In the genomic region with DNA sequence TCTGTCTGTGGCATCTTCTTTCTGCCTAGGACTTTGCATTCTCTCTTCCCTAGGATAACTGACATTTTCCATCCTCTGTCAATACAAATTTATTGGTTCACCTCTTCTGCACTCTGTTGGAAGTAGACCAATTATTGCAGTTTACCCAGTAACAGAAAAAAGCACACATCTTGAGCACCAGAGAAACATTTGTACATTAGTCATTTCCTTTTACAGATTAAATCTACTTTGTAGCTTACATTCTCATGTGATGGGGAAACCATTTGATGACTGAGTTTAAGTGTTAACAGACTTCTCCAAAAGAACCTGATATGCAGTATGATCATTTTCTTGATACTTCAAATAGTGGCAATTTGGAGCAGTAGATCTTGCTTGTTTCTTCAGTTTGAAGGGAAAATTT, we compare ENCODE assay signal across 18 cellular contexts.
DNase-seq lines count a peak whose midpoint lies in the region; ATAC-seq and TF ChIP-seq lines count a peak whose summit lies in the region.
"Had no signal": no experiment of that assay in that cellular context is flagged by ENCODE, and none has a peak within 500 bp of the region (broad histone marks: within the 10 kb centered on the region; RNA-seq: fewer than 3 reads in every experiment).

No MANE protein-coding gene starts in this region.

- peak overlapping the region; percentile 85; the same call in 1 of the 2 replicates for H4K5ac ChIP-seq in IMR-90 (ENCODE audit: low read depth, low read length)
- H4K5ac ChIP-seq in H9 (ENCODE audit: insufficient read length, low read depth, low read length): no peak overlapping the region

- no peaks in the 10 kb centered on the region for H3K36me3 Mint-ChIP-seq in H9 (ENCODE audit: insufficient read depth in 1 of 3, low read depth in 3 of 3)
- H3K36me3 Mint-ChIP-seq: neural progenitor cell had no signal

- peak overlapping the region; percentile 31; the same call in 1 of the 3 replicates for H2BK15ac ChIP-seq in IMR-90 (ENCODE audit: low read depth, low read length)
- H2BK15ac ChIP-seq in H9 (ENCODE audit: low read depth, low read length): no peak overlapping the region

- H3K23ac ChIP-seq in IMR-90 (ENCODE audit: low read depth, low read length) (peak overlapping the region; percentile 21), H9 (ENCODE audit: insufficient read length, low read depth, low read length) (no peak overlapping the region)

- peaks cover 7% of the 10 kb centered on the region for H3K4me1 ChIP-seq in IMR-90 (ENCODE audit: control insufficient read depth, insufficient read depth, low read length)
- H3K4me1 ChIP-seq in adipocyte (ENCODE audit: control insufficient read depth, insufficient read depth, low read length): peaks cover 4% of the 10 kb centered on the region
- H3K4me1 ChIP-seq in smooth muscle cell (ENCODE audit: low read depth): no peaks in the 10 kb centered on the region
- H3K4me1 ChIP-seq in H9 (ENCODE audit: insufficient read depth, low read length): no peaks in the 10 kb centered on the region; the same call in 1 of the 2 replicates

- H3T11ph ChIP-seq in H9 (ENCODE audit: low read length): no peak overlapping the region

- in situ Hi-C loops in IMR-90 (cut with MboI; ENCODE audit: low sequenced_read_pairs): no loop called here

- dilution Hi-C loops in IMR-90 (cut with HindIII; ENCODE audit: low sequenced_read_pairs, unreplicated experiment): no loop called here

- H4K20me1 ChIP-seq in IMR-90 (ENCODE audit: insufficient read depth, low read length) (no peaks in the 10 kb centered on the region), smooth muscle cell (ENCODE audit: low read depth) (no peaks in the 10 kb centered on the region), H9 (ENCODE audit: control insufficient read depth, insufficient read depth, insufficient read length) (no peaks in the 10 kb centered on the region)

- H3F3A ChIP-seq in smooth muscle cell (ENCODE audit: low read depth): no peaks in the 10 kb centered on the region

- H4K91ac ChIP-seq in IMR-90 (ENCODE audit: insufficient read depth, low read depth, low read length): peak overlapping the region; percentile 81
- no peak overlapping the region for H4K91ac ChIP-seq in H9 (ENCODE audit: insufficient read length, low read depth, low read length)

- no peaks in the 10 kb centered on the region for H3K79me1 ChIP-seq in IMR-90 (ENCODE audit: low read depth in 1 of 2, low read length in 2 of 2)
- no peaks in the 10 kb centered on the region for H3K79me1 ChIP-seq in H9 (ENCODE audit: insufficient read depth, low read depth, low read length, poor library complexity, severe bottlenecking)

- H3K18ac ChIP-seq in IMR-90 (ENCODE audit: low read depth, low read length): peak overlapping the region; percentile 84; the same call in 1 of the 2 replicates
- no peak overlapping the region for H3K18ac ChIP-seq in H9 (ENCODE audit: insufficient read length, low read depth, low read length)

- no peaks in the 10 kb centered on the region for H3K79me2 ChIP-seq in smooth muscle cell (ENCODE audit: low read depth)
- no peaks in the 10 kb centered on the region for H3K79me2 ChIP-seq in H9 (ENCODE audit: insufficient read depth, low read length)

- no peak overlapping the region for H3K9ac ChIP-seq in IMR-90 (ENCODE audit: low read depth, low read length)
- H3K9ac ChIP-seq in adipocyte (ENCODE audit: low read length): no peak overlapping the region
- H3K9ac ChIP-seq in smooth muscle cell (ENCODE audit: low read depth): no peak overlapping the region
- H3K9ac ChIP-seq in H9 (ENCODE audit: extremely low read depth, insufficient read length, low read length): no peak overlapping the region
- H3K9ac ChIP-seq: neural progenitor cell had no signal

- no TSS peak for BruUV-seq in IMR-90 (replicated peaks; lab: Mats Ljungman, UMichigan)

- no peak overlapping the region for H2AK9ac ChIP-seq in IMR-90 (replicated peaks; ENCODE audit: low read depth, low read length, poor library complexity)

- ATAC-seq in IMR-90 (ENCODE audit: low read depth) (peak; percentile 62), GM21619 (IDR thresholded peaks at IDR 0.05; ENCODE audit: unreplicated experiment) (no peak)
- ATAC-seq: HCT116 had no signal

- no peaks in the 10 kb centered on the region; a peak in 1 of 5 replicates for H3K9me3 Mint-ChIP-seq in H9
- H3K9me3 Mint-ChIP-seq: activated naive CD4-positive, alpha-beta T cell treated with anti-CD3 and anti-CD28 coated beads for 36 hours; neural progenitor cell had no signal

- H3K27ac Mint-ChIP-seq in H9: no peak overlapping the region
- H3K27ac Mint-ChIP-seq: activated naive CD4-positive, alpha-beta T cell treated with anti-CD3 and anti-CD28 coated beads for 36 hours; neural progenitor cell had no signal

- H3K4ac ChIP-seq in IMR-90 (ENCODE audit: low read depth, low read length) (peak overlapping the region; percentile 90; the same call in 1 of the 2 replicates), H9 (ENCODE audit: low read depth, low read length) (no peak overlapping the region)

- TF ChIP-seq RAD21 in IMR-90 (IDR thresholded peaks at IDR 0.05; ENCODE audit: low read length): no peak

- H3K56ac ChIP-seq in IMR-90 (ENCODE audit: extremely low read depth, insufficient read depth, low read length) (no peak overlapping the region), H9 (ENCODE audit: insufficient read length, low read depth, low read length) (no peak overlapping the region)

- H3K4me1 Mint-ChIP-seq in H9: no peaks in the 10 kb centered on the region

- H2BK5ac ChIP-seq in IMR-90 (ENCODE audit: low read depth, low read length, poor library complexity, severe bottlenecking) (peak overlapping the region; percentile 55), H9 (ENCODE audit: insufficient read length, low read length) (no peak overlapping the region)

- H2BK120ac ChIP-seq in IMR-90 (ENCODE audit: low read depth, low read length) (peak overlapping the region; percentile 93), H9 (ENCODE audit: low read depth, low read length, poor library complexity, severe bottlenecking) (no peak overlapping the region)

- TF ChIP-seq POLR2A in IMR-90 (IDR thresholded peaks at IDR 0.05; ENCODE audit: low read depth, low read length): no peak

- H3K4me2 ChIP-seq in IMR-90 (ENCODE audit: low read depth, low read length): peak overlapping the region; percentile 99; the same call in 1 of the 2 replicates
- H3K4me2 ChIP-seq in smooth muscle cell: no peak overlapping the region
- no peak overlapping the region for H3K4me2 ChIP-seq in H9 (ENCODE audit: insufficient read depth, insufficient read length, low read length)
- H3K4me2 ChIP-seq: neural progenitor cell had no signal

- no peaks in the 10 kb centered on the region for H3K23me2 ChIP-seq in H9 (ENCODE audit: insufficient read length, low read depth, low read length, poor library complexity, severe bottlenecking)

- no peak overlapping the region for H2BK12ac ChIP-seq in H9 (ENCODE audit: insufficient read length, low read depth, low read length)

- H3K36me3 ChIP-seq in IMR-90 (ENCODE audit: control insufficient read depth, insufficient read depth, low read length) (no peaks in the 10 kb centered on the region), adipocyte (ENCODE audit: control insufficient read depth, insufficient read depth, low read length, severe bottlenecking) (no peaks in the 10 kb centered on the region), smooth muscle cell (ENCODE audit: low read depth) (no peaks in the 10 kb centered on the region)
- H3K36me3 ChIP-seq: neural progenitor cell, sigmoid colon had no signal

- H2AFZ ChIP-seq in IMR-90 (replicated peaks; ENCODE audit: low read length, poor library complexity): no peak overlapping the region
- no peak overlapping the region for H2AFZ ChIP-seq in smooth muscle cell (ENCODE audit: low read depth)
- no peak overlapping the region for H2AFZ ChIP-seq in H9 (ENCODE audit: low read length)
- H2AFZ ChIP-seq: neural progenitor cell had no signal

- CTCF ChIA-PET in IMR-90 (lab: Yijun Ruan, JAX): no interaction called here

- H3K9me3 ChIP-seq in IMR-90 (ENCODE audit: control insufficient read depth, insufficient read depth, low read length): no peaks in the 10 kb centered on the region
- H3K9me3 ChIP-seq in adipocyte (ENCODE audit: control insufficient read depth, low read length): no peaks in the 10 kb centered on the region
- no peaks in the 10 kb centered on the region for H3K9me3 ChIP-seq in smooth muscle cell (replicated peaks; ENCODE audit: low read depth)
- H3K9me3 ChIP-seq in H9 (ENCODE audit: control insufficient read depth, low read depth, low read length): no peaks in the 10 kb centered on the region
- H3K9me3 ChIP-seq: sigmoid colon had no signal

- peaks cover 3% of the 10 kb centered on the region for H3K9me1 ChIP-seq in IMR-90 (ENCODE audit: insufficient read depth, low read length)

- POLR2A ChIA-PET in IMR-90 (lab: Charles Lee; ENCODE audit: unreplicated experiment): no interaction called here

- peak; percentile 66 for DNase-seq in ELR (ENCODE audit: low read depth)
- peak; percentile 71 for DNase-seq in IMR-90
- peak; percentile 75 for DNase-seq in adipocyte (ENCODE audit: low read depth)
- peak; percentile 13 for DNase-seq in kidney tubule cell (ENCODE audit: low spot score)
- no peak for DNase-seq in smooth muscle cell (lab: John Stamatoyannopoulos, UW; ENCODE audit: unreplicated experiment)
- DNase-seq in H9: no peak
- no peak for DNase-seq in UCSD-AML1 (lab: John Stamatoyannopoulos, UW; ENCODE audit: unreplicated experiment)
- DNase-seq: activated naive CD4-positive, alpha-beta T cell treated with anti-CD3 and anti-CD28 coated beads for 36 hours; cerebellar nuclear complex; SHP77 treated with DMSO at 0.1 percent for 48 hours; sigmoid colon; stimulated activated naive CD4-positive, alpha-beta T cell treated with Interleukin-2 at 50 U/mL for 16 hours; T-helper 9 cell had no signal

- H3K27ac ChIP-seq in IMR-90 (ENCODE audit: insufficient read depth, low read length): no peak overlapping the region
- no peak overlapping the region for H3K27ac ChIP-seq in smooth muscle cell (ENCODE audit: low read depth)
- H3K27ac ChIP-seq in H9 (ENCODE audit: insufficient read length, low read depth, low read length): no peak overlapping the region
- H3K27ac ChIP-seq: epithelial cell of prostate, neural progenitor cell had no signal

- H3K4me3 ChIP-seq in IMR-90 (ENCODE audit: insufficient read depth, low read depth, low read length) (no peak overlapping the region), adipocyte (ENCODE audit: low read length) (no peak overlapping the region), smooth muscle cell (no peak overlapping the region)
- H3K4me3 ChIP-seq: lung, neural progenitor cell had no signal

- peak overlapping the region; percentile 83; the same call in 1 of the 2 replicates for H2AK5ac ChIP-seq in IMR-90 (ENCODE audit: low read depth, low read length)
- no peak overlapping the region for H2AK5ac ChIP-seq in H9 (ENCODE audit: insufficient read length, low read length)

- H3K14ac ChIP-seq in IMR-90 (replicated peaks; ENCODE audit: low read depth, low read length) (peak overlapping the region; percentile 84), H9 (ENCODE audit: insufficient read depth, low read length) (no peak overlapping the region)

- H4K8ac ChIP-seq in IMR-90 (ENCODE audit: low read depth in 2 of 2, low read length in 2 of 2) (peak overlapping the region; percentile 60 to 82; a peak in 3 of 4 replicates), H9 (replicated peaks; ENCODE audit: insufficient read length, low read depth, low read length) (no peak overlapping the region)

- H3K4me3 Mint-ChIP-seq in H9: no peak overlapping the region
- H3K4me3 Mint-ChIP-seq: activated naive CD4-positive, alpha-beta T cell treated with anti-CD3 and anti-CD28 coated beads for 36 hours; neural progenitor cell had no signal

- H3K27me3 ChIP-seq in IMR-90 (ENCODE audit: control insufficient read depth, insufficient read depth, low read length) (no peaks in the 10 kb centered on the region), adipocyte (replicated peaks; ENCODE audit: control insufficient read depth, insufficient read depth, low read length) (no peaks in the 10 kb centered on the region), smooth muscle cell (ENCODE audit: low read depth) (no peaks in the 10 kb centered on the region), H9 (ENCODE audit: insufficient read depth, low read length) (no peaks in the 10 kb centered on the region)
- H3K27me3 ChIP-seq: neural progenitor cell, sigmoid colon had no signal

- H2BK20ac ChIP-seq in IMR-90 (ENCODE audit: low read depth, low read length): peak overlapping the region; percentile 71
- H2BK20ac ChIP-seq in H9 (ENCODE audit: low read depth, low read length, poor library complexity, severe bottlenecking): no peak overlapping the region

- TF ChIP-seq CTCF in IMR-90 (conservative IDR thresholded peaks at IDR 0.05; ENCODE audit: low read depth, low read length): no peak
- no peak for TF ChIP-seq CTCF in smooth muscle cell (IDR thresholded peaks at IDR 0.05; ENCODE audit: borderline replicate concordance, insufficient read depth, poor library complexity, severe bottlenecking)
- no peak for TF ChIP-seq CTCF in H9 (conservative IDR thresholded peaks at IDR 0.05)

- H3K27me3 Mint-ChIP-seq in H9 (ENCODE audit: low read depth): no peaks in the 10 kb centered on the region

- intact Hi-C loops in IMR-90 (cut with micrococcal nuclease): no loop called here

Comparison
In these comparisons a context has a peak if more than half of its experiments do, and no peak if none do; other contexts are left out.
1. DNase-seq: peak in ELR (single experiment), IMR-90 (single experiment), adipocyte (single experiment) and kidney tubule cell (single experiment); none in smooth muscle cell (single experiment), H9 (single experiment) and UCSD-AML1 (single experiment).